ENCODE assay signal across 8 cellular contexts in the genomic region with DNA sequence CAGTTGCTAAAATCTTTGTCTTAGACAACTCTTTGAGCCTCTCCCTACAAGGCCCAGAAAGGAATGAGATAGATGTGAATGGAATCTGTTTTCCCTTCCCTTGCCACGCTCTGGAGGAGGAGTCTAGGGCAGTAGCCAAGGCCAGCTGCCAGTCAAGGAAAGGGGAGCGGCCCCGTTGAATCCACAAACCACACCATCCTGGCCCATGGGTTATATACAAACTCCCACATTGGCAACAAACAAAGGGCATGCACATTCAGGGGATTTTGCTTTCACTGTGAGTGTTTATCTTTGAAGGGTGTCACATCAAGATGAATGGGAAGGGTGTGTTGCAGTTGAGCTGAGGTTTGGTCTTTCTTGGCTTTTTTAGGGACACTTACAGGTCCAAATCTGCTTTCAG. TPM values are rescaled to one million over a fixed set of nuclear protein-coding genes. Genes with fewer than 3 reads are reported as not detected.
A peak's percentile ranks its signal among the peaks of the same experiment; 100 is the strongest.
DNase-seq lines count a peak whose midpoint lies in the region; ATAC-seq and TF ChIP-seq lines count a peak whose summit lies in the region.

No MANE protein-coding gene starts in this region.

- H3K4me3 Mint-ChIP-seq in naive thymus-derived CD8-positive, alpha-beta T cell: peak overlapping the region in 9 of 10 donors; percentile 26 to 81 (median 53)

- peaks cover 0 to 16% (median 3%) of the 10 kb centered on the region in 9 donors for H3K9me3 Mint-ChIP-seq in naive thymus-derived CD8-positive, alpha-beta T cell

- BruUV-seq in mammary epithelial cell (replicated peaks; lab: Mats Ljungman, UMichigan): no TSS peak

- peak overlapping the region; percentile 92 to 99 (median 97) for H3K27ac Mint-ChIP-seq in naive thymus-derived CD8-positive, alpha-beta T cell

- 62% methylated on average over 2 of the region's 3 CpGs for whole genome bisulfite sequencing in mammary epithelial cell (ENCODE audit: low coverage, missing lambda C conversion rate)

- peaks cover 8% of the 10 kb centered on the region for H3K79me2 ChIP-seq in mammary epithelial cell (ENCODE audit: insufficient read depth, low read length)

- H4K20me1 ChIP-seq in mammary epithelial cell (ENCODE audit: insufficient read depth, low read length): no peaks in the 10 kb centered on the region

- intact Hi-C loops in mammary epithelial cell (cut with micrococcal nuclease) (no loop called here), Right ventricle myocardium superior (cut with DNase I) (loop anchor here (10.0 kb wide), 1 partner anchor 110 kb away; no protein-coding TSS in a partner anchor)

- in situ Hi-C loops in mammary epithelial cell (cut with MboI; ENCODE audit: low sequenced_read_pairs in 2 of 2): no loop called here
- in situ Hi-C loops in GM13976 (cut with MboI; ENCODE audit: low sequenced_read_pairs, unreplicated experiment): no loop called here

- H2AFZ ChIP-seq in mammary epithelial cell (ENCODE audit: low read depth, low read length): peak overlapping the region; percentile 22

- H3K27ac ChIP-seq in mammary epithelial cell (ENCODE audit: insufficient read depth, low read depth, low read length): no peak overlapping the region

- dilution Hi-C loops in mammary epithelial cell (cut with HindIII; ENCODE audit: low sequenced_read_pairs): loop anchor here (5.0 kb wide), 1 partner anchor 68 kb away; no protein-coding TSS in a partner anchor

- POLR2A ChIA-PET in naive thymus-derived CD8-positive, alpha-beta T cell (lab: Charles Lee): interaction anchor here (0.7 to 3.3 kb wide), 5 partner anchors 9 to 32 kb away, joined by 4 to 19 read pairs (median 6); no protein-coding TSS in a partner anchor

- no peak overlapping the region for H3K4me2 ChIP-seq in mammary epithelial cell (ENCODE audit: insufficient read depth, low read depth, low read length)

- H3K36me3 ChIP-seq in NT2/D1 (ENCODE audit: insufficient read depth, insufficient read length, low read length) (no peaks in the 10 kb centered on the region), mammary epithelial cell (ENCODE audit: insufficient read depth, low read length) (no peaks in the 10 kb centered on the region)

- H3K36me3 Mint-ChIP-seq in naive thymus-derived CD8-positive, alpha-beta T cell: peaks cover 8 to 24% (median 18%) of the 10 kb centered on the region in 3 donors

- TF ChIP-seq CTCF in mammary epithelial cell (conservative IDR thresholded peaks at IDR 0.05 in 1 of 2, IDR thresholded peaks at IDR 0.05 in 1 of 2; ENCODE audit: extremely low read depth in 1 of 2, insufficient read depth in 1 of 2, low read depth in 1 of 2, low read length in 2 of 2): no peak
- no peak for TF ChIP-seq CTCF in GM13976 (IDR thresholded peaks at IDR 0.05; ENCODE audit: borderline replicate concordance, control extremely low read depth, extremely low read depth, insufficient read depth, missing control alignments)

- H3K9me3 ChIP-seq in NT2/D1 (ENCODE audit: insufficient read depth, low read length): no peaks in the 10 kb centered on the region
- H3K9me3 ChIP-seq in mammary epithelial cell (replicated peaks; ENCODE audit: insufficient read depth, low read length): no peaks in the 10 kb centered on the region

- DNase-seq in EH (ENCODE audit: low read depth) (peak; percentile 62), NT2/D1 (ENCODE audit: low read depth, low spot score) (peak; percentile 43), mammary epithelial cell (peak; percentile 30), GM13976 (ENCODE audit: low spot score) (no peak), Right ventricle myocardium superior (no peak)
- DNase-seq in naive thymus-derived CD8-positive, alpha-beta T cell: peak in 1 of 10 donors; percentile 4

- H3K4me1 Mint-ChIP-seq in naive thymus-derived CD8-positive, alpha-beta T cell: peaks cover 43 to 95% (median 87%) of the 10 kb centered on the region in 4 donors

- no peak overlapping the region for H3K9ac ChIP-seq in NT2/D1 (ENCODE audit: insufficient read length, low read depth)
- no peak overlapping the region for H3K9ac ChIP-seq in mammary epithelial cell (ENCODE audit: insufficient read depth, low read length)

- peaks cover 0 to 1% (median 0%) of the 10 kb centered on the region in 5 donors for H3K27me3 Mint-ChIP-seq in naive thymus-derived CD8-positive, alpha-beta T cell

- H3K4me3 ChIP-seq in NT2/D1 (ENCODE audit: insufficient read length, low read depth) (no peak overlapping the region), mammary epithelial cell (replicated peaks in 1 of 3; ENCODE audit: insufficient read depth in 1 of 3, low read depth in 2 of 3, low read length in 3 of 3) (no peak overlapping the region)

- CTCF ChIA-PET in mammary epithelial cell (lab: Charles Lee; ENCODE audit: low non-redundant PET): no interaction called here

- H3K4me1 ChIP-seq in NT2/D1 (ENCODE audit: insufficient read depth, insufficient read length): peaks cover 3% of the 10 kb centered on the region
- H3K4me1 ChIP-seq in mammary epithelial cell (ENCODE audit: insufficient read depth, low read length): peaks cover 8% of the 10 kb centered on the region

- ATAC-seq in naive thymus-derived CD8-positive, alpha-beta T cell: no peak
- ATAC-seq in HG02884 (IDR thresholded peaks at IDR 0.05; ENCODE audit: unreplicated experiment): no peak
- no peak for ATAC-seq in GM21528 (IDR thresholded peaks at IDR 0.05; ENCODE audit: low FRiP score, unreplicated experiment)
- ATAC-seq in Right ventricle myocardium superior (ENCODE audit: poor library complexity): no peak

- H3K27me3 ChIP-seq in NT2/D1 (ENCODE audit: insufficient read depth, insufficient read length) (no peaks in the 10 kb centered on the region), mammary epithelial cell (ENCODE audit: insufficient read depth, low read length) (no peaks in the 10 kb centered on the region)

RNA-seq across cellular contexts. Expression of a gene that starts 6.0 kb away (rescaled TPM):
- total RNA-seq in mammary epithelial cell: 10 to 100 TPM; 17.7 to 25.5 TPM
- polyA plus RNA-seq in mammary epithelial cell: 11.6 TPM
- 5.7 TPM for polyA minus RNA-seq in mammary epithelial cell
- total RNA-seq in naive thymus-derived CD8-positive, alpha-beta T cell: 100 to 1,000 TPM; 209 to 212 TPM
- 10 to 100 TPM; 25.0 to 56.5 (median 26.1) TPM for polyA plus RNA-seq in naive thymus-derived CD8-positive, alpha-beta T cell
- total RNA-seq in Right ventricle myocardium superior: 2.8 TPM

Comparison
In these comparisons a context has a peak if more than half of its experiments do, and no peak if none do; other contexts are left out.
1. DNase-seq: peak in EH (single experiment), NT2/D1 (single experiment) and mammary epithelial cell (single experiment); none in GM13976 (single experiment) and Right ventricle myocardium superior (single experiment).
2. RNA of a gene that starts 6.0 kb away (total RNA-seq): 209 to 212 TPM in naive thymus-derived CD8-positive, alpha-beta T cell; 17.7 to 25.5 TPM in mammary epithelial cell and 2.8 TPM in Right ventricle myocardium superior (single experiment); every median in the first group is over 4 times any median in the second.